Comparison of ENCODE assay signal across 27 cellular contexts in the genomic region with DNA sequence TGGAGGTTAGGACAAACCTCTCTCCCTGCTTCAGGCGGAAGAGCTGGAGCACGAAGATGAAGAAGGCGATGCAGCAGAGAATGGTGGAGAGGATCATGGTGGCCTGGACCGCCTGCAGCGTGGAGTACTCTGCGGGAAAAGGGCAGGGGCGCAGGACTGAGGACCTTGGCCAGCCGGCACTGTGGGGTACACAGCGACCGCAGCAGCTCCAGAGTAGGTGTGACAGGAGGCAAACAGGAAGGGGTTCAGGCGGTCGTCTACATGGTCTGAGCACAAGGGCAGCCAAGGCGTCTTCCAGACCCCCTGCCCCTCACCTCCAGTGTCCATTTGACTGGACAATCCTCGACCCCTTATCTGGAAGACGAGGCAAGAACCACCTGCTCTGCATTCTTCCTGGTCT. TPM values are rescaled to one million over a fixed set of nuclear protein-coding genes. Genes with fewer than 3 reads are reported as not detected.
"Had no signal": no experiment of that assay in that cellular context is flagged by ENCODE, and none has a peak within 500 bp of the region (broad histone marks: within the 10 kb centered on the region; RNA-seq: fewer than 3 reads in every experiment).

No MANE protein-coding gene starts in this region.

- FAIRE-seq: islet of Langerhans, kidney had no signal

- ATAC-seq: left colon; left lung; mucosa of descending colon; naive thymus-derived CD4-positive, alpha-beta T cell; stimulated activated naive B cell treated with anti-CD40 and anti-IgM and Interleukin-4, amounts not matched to agents 10 μg/mL and 1 μg/mL and 100 μg/mL, for 72 hours had no signal

- H3K36me3 ChIP-seq: ovary, uterus had no signal

- H3K9me3 Mint-ChIP-seq: immature natural killer cell; naive thymus-derived CD4-positive, alpha-beta T cell; natural killer cell treated with Interleukin-12 subunit alpha and Interleukin-12 subunit beta and Interleukin-15 and Interleukin-18, amount 100 ng/mL, for 72 hours; stimulated activated naive B cell treated with anti-CD40 and anti-IgM and Interleukin-4, amounts not matched to agents 10 μg/mL and 1 μg/mL and 100 μg/mL, for 72 hours had no signal

- DNase-seq: hypothalamus; immature natural killer cell; kidney; left colon; left lung; midbrain; mucosa of descending colon; naive thymus-derived CD4-positive, alpha-beta T cell; right lobe of liver; stimulated activated CD4-positive, alpha-beta T cell treated with anti-CD3 and anti-CD28 coated beads, Interleukin-1b, Interleukin-23, amount 100 ng/mL, for 48 hours; stimulated activated CD4-positive, alpha-beta T cell treated with anti-CD3 and anti-CD28 coated beads, Interleukin-2, amount 100 ng/mL, for 48 hours; stimulated activated CD4-positive, alpha-beta T cell treated with anti-CD3 and anti-CD28 coated beads, Interleukin-4, amount 100 ng/mL, for 4 hours; stimulated activated CD8-positive, alpha-beta memory T cell treated with anti-CD3 and anti-CD28 coated beads, Interleukin-4, amount 100 ng/mL, for 48 hours; stimulated activated naive B cell treated with anti-CD40 and anti-IgM and Interleukin-4, amounts not matched to agents 10 μg/mL and 1 μg/mL and 100 μg/mL, for 72 hours; stimulated activated naive CD8-positive, alpha-beta T cell treated with anti-CD3 and anti-CD28 coated beads, Interleukin-15, Interleukin-2, amounts not matched to agents 100 U/mL and 50 U/mL, for 24 hours; stomach; testis; thyroid gland; transverse colon; uterus had no signal

- H3K27me3 ChIP-seq: left lung, ovary, right atrium auricular region, right lobe of liver, stomach, testis, thyroid gland, transverse colon, uterus had no signal

- H3K36me3 Mint-ChIP-seq: immature natural killer cell; naive thymus-derived CD4-positive, alpha-beta T cell; natural killer cell treated with Interleukin-12 subunit alpha and Interleukin-12 subunit beta and Interleukin-15 and Interleukin-18, amount 100 ng/mL, for 72 hours; stimulated activated naive B cell treated with anti-CD40 and anti-IgM and Interleukin-4, amounts not matched to agents 10 μg/mL and 1 μg/mL and 100 μg/mL, for 72 hours had no signal

- H3K27ac ChIP-seq: left lung, ovary, right atrium auricular region, right lobe of liver, stomach, testis, thyroid gland, transverse colon, uterus had no signal

- H3K27me3 Mint-ChIP-seq: natural killer cell treated with Interleukin-12 subunit alpha and Interleukin-12 subunit beta and Interleukin-15 and Interleukin-18, amount 100 ng/mL, for 72 hours; progenitor cell of endocrine pancreas; stimulated activated naive B cell treated with anti-CD40 and anti-IgM and Interleukin-4, amounts not matched to agents 10 μg/mL and 1 μg/mL and 100 μg/mL, for 72 hours had no signal

- H3K4me1 Mint-ChIP-seq: immature natural killer cell; naive thymus-derived CD4-positive, alpha-beta T cell had no signal

- H3K27ac Mint-ChIP-seq: immature natural killer cell; natural killer cell treated with Interleukin-12 subunit alpha and Interleukin-12 subunit beta and Interleukin-15 and Interleukin-18, amount 100 ng/mL, for 72 hours; progenitor cell of endocrine pancreas; stimulated activated naive B cell treated with anti-CD40 and anti-IgM and Interleukin-4, amounts not matched to agents 10 μg/mL and 1 μg/mL and 100 μg/mL, for 72 hours had no signal

- H3K9me3 ChIP-seq: left lung, mucosa of descending colon, ovary, right atrium auricular region, right lobe of liver, stomach, testis, thyroid gland, transverse colon, uterus had no signal

- H3K4me3 ChIP-seq: left lung, lung, mucosa of descending colon, ovary, right atrium auricular region, right lobe of liver, smooth muscle cell, stomach, testis, thyroid gland, transverse colon, uterus had no signal

- H3K4me3 Mint-ChIP-seq: immature natural killer cell; naive thymus-derived CD4-positive, alpha-beta T cell; natural killer cell treated with Interleukin-12 subunit alpha and Interleukin-12 subunit beta and Interleukin-15 and Interleukin-18, amount 100 ng/mL, for 72 hours; stimulated activated naive B cell treated with anti-CD40 and anti-IgM and Interleukin-4, amounts not matched to agents 10 μg/mL and 1 μg/mL and 100 μg/mL, for 72 hours had no signal

- H3K4me1 ChIP-seq: left lung, right atrium auricular region, thyroid gland, transverse colon, uterus had no signal

RNA-seq across cellular contexts. Expression of gene EMP2, which starts 42.5 kb away (rescaled TPM):
- total RNA-seq: naive thymus-derived CD4-positive, alpha-beta T cell; natural killer cell treated with Interleukin-12 subunit alpha and Interleukin-12 subunit beta and Interleukin-15 and Interleukin-18, amount 100 ng/mL, for 72 hours had no signal
